8 cellular contexts compared by ENCODE assay signal in the genomic region with DNA sequence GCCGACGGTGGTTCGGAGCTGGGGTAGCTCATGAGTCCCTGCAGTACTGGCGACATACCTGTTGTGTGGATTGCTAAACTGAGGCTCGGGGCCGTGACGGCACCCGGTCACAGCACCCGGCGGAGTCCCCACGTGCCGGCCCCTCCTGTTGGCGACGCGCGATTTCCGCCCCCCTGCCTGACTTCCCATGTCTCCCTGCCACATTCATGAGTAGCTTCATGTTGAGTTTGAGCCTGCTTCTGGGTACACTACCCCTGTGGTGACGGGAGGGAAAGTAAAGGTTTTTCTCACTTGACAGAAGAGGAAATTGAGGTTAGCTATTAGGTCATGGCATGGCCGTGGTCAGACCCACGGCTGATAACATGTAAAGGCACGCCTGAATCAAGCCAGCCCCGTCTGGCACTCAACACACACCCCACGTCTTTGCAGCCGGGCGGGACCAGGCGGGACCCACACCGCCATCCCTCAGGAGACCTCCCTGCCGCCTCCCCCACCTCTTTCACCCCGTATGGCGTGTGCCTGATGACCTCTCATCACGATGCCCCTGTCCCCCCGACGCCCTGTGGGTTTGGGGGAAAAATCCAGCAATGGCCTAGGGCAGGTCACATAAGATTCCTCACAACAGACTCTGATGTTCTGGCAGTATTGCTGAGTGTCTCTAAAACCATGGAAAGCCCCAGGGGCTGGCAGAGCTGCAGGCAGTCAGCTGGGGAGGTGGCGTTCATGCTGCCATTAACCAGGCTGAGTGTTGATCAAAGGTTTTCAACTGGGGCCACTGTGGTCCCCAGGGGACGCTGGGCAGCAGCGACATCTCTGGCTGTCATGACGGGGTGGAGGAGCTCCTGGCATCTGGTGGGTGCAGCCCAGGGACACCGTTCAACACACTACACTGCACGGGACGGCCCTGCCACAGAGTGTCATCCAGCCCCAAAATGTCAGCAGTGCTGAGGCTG. TPM values are rescaled to one million over a fixed set of nuclear protein-coding genes. Genes with fewer than 3 reads are reported as not detected.
DNase-seq lines count a peak whose midpoint lies in the region; ATAC-seq and TF ChIP-seq lines count a peak whose summit lies in the region.
"Had no signal": no experiment of that assay in that cellular context is flagged by ENCODE, and none has a peak within 500 bp of the region (broad histone marks: within the 10 kb centered on the region; RNA-seq: fewer than 3 reads in every experiment).

No MANE protein-coding gene starts in this region.

- TF ChIP-seq POLR2A in GM19193 (IDR thresholded peaks at IDR 0.05; ENCODE audit: extremely low read depth, insufficient read depth, insufficient read length) = peak; percentile 15

- peaks cover 19% of the 10 kb centered on the region for H3K4me1 Mint-ChIP-seq in T-helper 17 cell
- H3K4me1 Mint-ChIP-seq in natural killer cell = peaks cover 12 to 26% of the 10 kb centered on the region in 2 donors

- no peaks in the 10 kb centered on the region for H3K27me3 ChIP-seq in colonic mucosa

- H3K27me3 Mint-ChIP-seq in T-helper 17 cell (no peaks in the 10 kb centered on the region), natural killer cell (ENCODE audit: low read depth in 2 of 2) (no peaks in the 10 kb centered on the region)

- peaks cover 4% of the 10 kb centered on the region for H3K36me3 Mint-ChIP-seq in T-helper 17 cell (ENCODE audit: low read depth)
- peaks cover 7% of the 10 kb centered on the region for H3K36me3 Mint-ChIP-seq in natural killer cell

- no peak overlapping the region for H3K9ac ChIP-seq in colonic mucosa (ENCODE audit: low read depth in 2 of 2, low read length in 2 of 2)

- no peaks in the 10 kb centered on the region for H3K9me3 Mint-ChIP-seq in natural killer cell

- TF ChIP-seq CTCF in natural killer cell (IDR thresholded peaks at IDR 0.05) (no peak), colonic mucosa (IDR thresholded peaks at IDR 0.05) (no peak)

- no peaks in the 10 kb centered on the region for H3K9me3 ChIP-seq in T-helper 17 cell (ENCODE audit: control insufficient read depth, low read length, poor library complexity, severe bottlenecking)
- no peaks in the 10 kb centered on the region for H3K9me3 ChIP-seq in colonic mucosa

- H3K4me3 ChIP-seq in colonic mucosa = no peak overlapping the region

- no peak overlapping the region for H3K27ac ChIP-seq in colonic mucosa

- ATAC-seq in HG02885 (IDR thresholded peaks at IDR 0.05; ENCODE audit: poor library complexity, unreplicated experiment) (peak; percentile 71), T-helper 17 cell (peak; percentile 74), natural killer cell (peak; percentile 81 to 90 (median 88))

- no peaks in the 10 kb centered on the region for H3K36me3 ChIP-seq in colonic mucosa

- no peak for DNase-seq in T-helper 17 cell
- DNase-seq in natural killer cell = peak; percentile 71
- DNase-seq in stimulated activated CD4-positive, alpha-beta T cell treated with anti-CD3 and anti-CD28 coated beads, Interleukin-4, amount 100 ng/mL, for 1 hour = no peak
- DNase-seq in NCI-H2107 treated with DMSO at 0.1 percent for 48 hours (lab: John Stamatoyannopoulos, UW; ENCODE audit: unreplicated experiment) = no peak
- DNase-seq in colonic mucosa = no peak

- intact Hi-C loops in natural killer cell (cut with micrococcal nuclease) = loop anchor here (1.0 to 2.0 kb wide), 5 partner anchors 15 to 53 kb away; a partner anchor contains a TSS
- intact Hi-C loops in colonic mucosa (cut with DNase I) = no loop called here

- no peaks in the 10 kb centered on the region for H3K4me1 ChIP-seq in colonic mucosa

- H3K4me3 Mint-ChIP-seq in T-helper 17 cell (no peak overlapping the region), natural killer cell (peak overlapping the region; percentile 73)

- no peak overlapping the region for H3K27ac Mint-ChIP-seq in T-helper 17 cell
- no peak overlapping the region for H3K27ac Mint-ChIP-seq in natural killer cell

RNA-seq across cellular contexts. Expression of a gene that starts 29.2 kb away (rescaled TPM):
- total RNA-seq in T-helper 17 cell (100 to 1,000 TPM; 131 to 141 TPM), natural killer cell (100 to 1,000 TPM in 2 of 3 donors, 10 to 100 TPM in 1; 73.7 to 114 (median 107) TPM), colonic mucosa (1 to 10 TPM; 1.3 TPM)
- total RNA-seq: NCI-H460 had no signal

RNA-seq across cellular contexts. Expression of a gene that starts 55.1 kb away (rescaled TPM):
- total RNA-seq in T-helper 17 cell = 10 to 100 TPM; 33.8 to 34.6 TPM
- total RNA-seq in natural killer cell = 10 to 100 TPM; 58.5 to 80.3 (median 66.1) TPM
- 10 to 100 TPM; 17.4 to 21.6 TPM for total RNA-seq in colonic mucosa

Comparison
In these comparisons a context has a peak if more than half of its experiments do, and no peak if none do; other contexts are left out.
1. RNA of a gene that starts 29.2 kb away (total RNA-seq): 131 to 141 TPM in T-helper 17 cell and 73.7 to 114 TPM in natural killer cell; 1.3 TPM in colonic mucosa; every median in the first group is over 10 times any median in the second.
2. Peak in every context shown above with its lines, with median percentiles within 50 percentile points of each other: ATAC-seq.